8 cellular contexts compared by ENCODE assay signal in the genomic region with DNA sequence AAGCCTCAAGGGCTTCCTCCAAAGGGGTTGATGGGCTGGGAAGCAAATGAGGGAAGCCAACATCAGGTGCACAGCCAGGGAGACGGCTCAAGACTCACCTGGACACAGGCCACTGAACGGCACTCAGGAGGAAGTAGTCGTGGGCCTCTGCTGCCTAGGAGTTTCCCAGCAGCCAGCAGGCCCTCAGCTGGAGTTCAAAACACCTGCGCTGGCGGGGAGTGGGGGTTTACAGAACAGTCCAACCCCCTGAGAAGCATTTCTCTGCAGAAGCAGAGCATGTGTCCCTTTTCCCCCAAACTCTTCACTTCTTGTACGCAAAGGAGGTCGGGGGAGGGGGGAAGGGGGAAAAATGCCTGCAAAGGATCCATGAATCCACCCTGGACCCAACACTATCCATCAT. TPM values are rescaled to one million over a fixed set of nuclear protein-coding genes. Genes with fewer than 3 reads are reported as not detected.
DNase-seq lines count a peak whose midpoint lies in the region; ATAC-seq and TF ChIP-seq lines count a peak whose summit lies in the region.

No MANE protein-coding gene starts in this region.

- H4K8ac ChIP-seq in neuronal stem cell (ENCODE audit: low read depth, low read length), result no peak overlapping the region

- TF ChIP-seq CTCF in glutamatergic neuron (IDR thresholded peaks at IDR 0.05; ENCODE audit: partially characterized antibody, unreplicated experiment), result no peak

- H3K9ac ChIP-seq in neuronal stem cell (ENCODE audit: low read depth, low read length, poor library complexity), result no peak overlapping the region

- H3K27me3 Mint-ChIP-seq in glutamatergic neuron (ENCODE audit: unreplicated experiment), result peaks cover 3% of the 10 kb centered on the region

- no peak overlapping the region for H2BK15ac ChIP-seq in neuronal stem cell (ENCODE audit: low read length)

- H3K14ac ChIP-seq in neuronal stem cell (ENCODE audit: low read length), result no peak overlapping the region

- no peaks in the 10 kb centered on the region for H3K79me1 ChIP-seq in neuronal stem cell (ENCODE audit: low read depth, low read length)

- in situ Hi-C loops in HAP-1 (cut with MboI; ENCODE audit: low sequenced_read_pairs), result no loop called here

- no peak overlapping the region for H2BK12ac ChIP-seq in neuronal stem cell (ENCODE audit: low read length)

- no peak overlapping the region for H4K91ac ChIP-seq in neuronal stem cell (ENCODE audit: low read depth, low read length, poor library complexity)

- H3K4ac ChIP-seq in neuronal stem cell (ENCODE audit: low read length), result no peak overlapping the region

- peak overlapping the region; percentile 88 for H2AFZ ChIP-seq in neuronal stem cell (ENCODE audit: low read length)

- H3K4me2 ChIP-seq in neuronal stem cell (ENCODE audit: insufficient read depth, low read length, poor library complexity, severe bottlenecking), result no peak overlapping the region

- H3K27ac ChIP-seq in caudate nucleus (ENCODE audit: low read depth, low read length), result peak overlapping the region; percentile 93
- no peak overlapping the region for H3K27ac ChIP-seq in neuronal stem cell (replicated peaks; ENCODE audit: low read length)

- H3K4me3 Mint-ChIP-seq in glutamatergic neuron (ENCODE audit: unreplicated experiment), result no peak overlapping the region

- H3K36me3 ChIP-seq in neuronal stem cell (replicated peaks in 1 of 2; ENCODE audit: control insufficient read depth in 2 of 2, insufficient read depth in 2 of 2, low read length in 2 of 2), result no peaks in the 10 kb centered on the region
- H3K36me3 ChIP-seq in HAP-1 (replicated peaks), result no peaks in the 10 kb centered on the region

- H3K18ac ChIP-seq in neuronal stem cell (ENCODE audit: low read length), result peak overlapping the region; percentile 29

- no peak overlapping the region for H2AK5ac ChIP-seq in neuronal stem cell (ENCODE audit: low read depth, low read length)

- no peak for ATAC-seq in GM18517 (IDR thresholded peaks at IDR 0.05; ENCODE audit: unreplicated experiment)

- DNase-seq in DMS153 (lab: John Stamatoyannopoulos, UW) (peak; percentile 43), NCI-H2196 treated with DMSO at 0.1 percent for 48 hours (lab: John Stamatoyannopoulos, UW; ENCODE audit: unreplicated experiment) (peak; percentile 23), caudate nucleus (lab: John Stamatoyannopoulos, UW) (peak in 23 of 61 donors; percentile 4 to 63 (median 22)), neuronal stem cell (ENCODE audit: low spot score) (no peak), GF-D8 (lab: John Stamatoyannopoulos, UW) (no peak), HAP-1 (ENCODE audit: low spot score in 2 of 2) (no peak), glutamatergic neuron (no peak)

- H3K27me3 ChIP-seq in neuronal stem cell (ENCODE audit: control insufficient read depth in 3 of 3, insufficient read depth in 3 of 3, low read depth in 1 of 3, low read length in 3 of 3) (peaks cover 0 to 3% (median 3%) of the 10 kb centered on the region in 3 experiments), HAP-1 (ENCODE audit: low read depth) (peaks cover 22% of the 10 kb centered on the region)

- peaks cover 7% of the 10 kb centered on the region for H3K9me3 Mint-ChIP-seq in glutamatergic neuron (ENCODE audit: unreplicated experiment)

- H3K36me3 Mint-ChIP-seq in glutamatergic neuron (ENCODE audit: unreplicated experiment), result no peaks in the 10 kb centered on the region

- H3K27ac Mint-ChIP-seq in glutamatergic neuron (ENCODE audit: unreplicated experiment), result no peak overlapping the region

- H3K4me3 ChIP-seq in neuronal stem cell (ENCODE audit: low read length in 2 of 2) (peak overlapping the region in 1 of 2 donors; percentile 48), HAP-1 (no peak overlapping the region)

- no peak overlapping the region for H2BK5ac ChIP-seq in neuronal stem cell (ENCODE audit: low read length)

- no peak overlapping the region for H3K23ac ChIP-seq in neuronal stem cell (ENCODE audit: low read depth, low read length, poor library complexity)

- no CpG with 5 or more reads among the region's 7 CpGs for WGBS in neuronal stem cell (ENCODE audit: extremely low coverage in 2 of 2, insufficient read length in 2 of 2, insufficient replicate concordance in 1 of 2), 2 donors

- H3K4me1 ChIP-seq in neuronal stem cell (ENCODE audit: control insufficient read depth in 2 of 2, insufficient read depth in 1 of 2, low read depth in 1 of 2, low read length in 2 of 2), result peaks cover 23 to 36% of the 10 kb centered on the region in 2 donors
- peaks cover 32% of the 10 kb centered on the region for H3K4me1 ChIP-seq in HAP-1

- no peaks in the 10 kb centered on the region for H3K9me3 ChIP-seq in neuronal stem cell (replicated peaks in 1 of 2; ENCODE audit: control insufficient read depth in 2 of 2, insufficient read depth in 1 of 2, low read depth in 1 of 2, low read length in 2 of 2)
- H3K9me3 ChIP-seq in HAP-1, result no peaks in the 10 kb centered on the region

- H3K4me1 Mint-ChIP-seq in glutamatergic neuron (ENCODE audit: low read depth, unreplicated experiment), result peaks cover 27% of the 10 kb centered on the region

- H2BK120ac ChIP-seq in neuronal stem cell (ENCODE audit: low read depth, low read length), result no peak overlapping the region

RNA-seq across cellular contexts. Expression of gene WHRN, which starts 2.3 kb away (rescaled TPM):
- polyA plus RNA-seq in neuronal stem cell (2013, experiment 1 of 2), result 13.8 TPM
- 14.4 TPM for polyA plus RNA-seq in neuronal stem cell (2013, experiment 2 of 2)
- total RNA-seq in glutamatergic neuron (ENCODE audit: unreplicated experiment), result 3.2 TPM

Comparison
In these comparisons a context has a peak if more than half of its experiments do, and no peak if none do; other contexts are left out.
1. DNase-seq: peak in DMS153 (single experiment) and NCI-H2196 treated with DMSO at 0.1 percent for 48 hours (single experiment); none in neuronal stem cell (single experiment), GF-D8 (single experiment), HAP-1 (0 of 2) and glutamatergic neuron (single experiment).